Comparison of ENCODE assay signal across 9 cellular contexts in the genomic region with DNA sequence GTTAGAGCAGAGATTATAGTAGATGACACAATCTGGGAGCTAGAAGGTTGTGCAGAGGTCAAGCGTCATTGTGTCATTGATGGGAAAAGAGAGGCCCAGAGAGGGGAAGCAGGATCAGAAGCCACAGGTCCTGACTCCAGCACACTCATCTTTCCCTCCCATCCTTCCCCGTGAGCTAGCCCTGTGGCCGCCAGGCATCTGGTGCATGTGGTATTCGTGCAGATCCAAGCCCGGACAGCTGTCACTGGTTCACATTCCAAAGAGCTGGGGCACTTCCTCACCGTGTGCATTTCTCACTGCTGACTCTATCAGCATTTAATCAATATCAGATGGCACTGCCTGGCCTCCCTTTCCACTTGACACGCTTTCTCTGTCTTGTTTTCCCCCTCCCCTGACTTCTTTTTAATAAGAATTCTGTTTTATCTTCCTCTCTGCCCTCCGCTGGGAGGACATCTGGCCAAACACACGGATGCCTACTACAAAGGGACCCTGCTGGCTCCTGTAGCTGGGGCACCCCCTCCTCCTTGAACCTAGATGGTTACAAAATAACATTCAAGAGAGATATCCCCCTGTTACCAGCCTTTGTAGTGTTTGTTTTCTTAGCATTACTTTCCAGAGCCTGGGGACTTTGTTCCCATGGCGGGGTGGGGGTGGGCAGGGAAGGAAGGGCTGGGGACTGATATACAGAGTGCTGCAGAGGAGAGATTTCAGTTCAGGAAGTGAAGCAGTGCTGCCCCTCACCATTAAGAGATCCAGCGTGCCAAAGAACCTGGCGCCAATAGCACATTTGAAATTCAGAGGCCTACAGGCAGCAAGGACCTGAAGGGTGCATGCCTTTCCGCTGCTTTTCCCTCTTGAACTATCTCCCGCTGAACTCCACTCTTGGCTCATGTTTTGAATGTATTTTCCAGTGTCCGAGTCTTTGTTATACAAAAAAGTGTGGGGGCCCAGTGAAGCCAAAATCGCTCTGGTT.
A peak's percentile ranks its signal among the peaks of the same experiment; 100 is the strongest.
DNase-seq lines count a peak whose midpoint lies in the region; ATAC-seq and TF ChIP-seq lines count a peak whose summit lies in the region.
"Had no signal": no experiment of that assay in that cellular context is flagged by ENCODE, and none has a peak within 500 bp of the region (broad histone marks: within the 10 kb centered on the region; RNA-seq: fewer than 3 reads in every experiment).

No MANE protein-coding gene starts in this region.

- no peak for TF ChIP-seq POLR2A in esophagus squamous epithelium (IDR thresholded peaks at IDR 0.05)

- no peaks in the 10 kb centered on the region for H3K9me3 ChIP-seq in SJSA1 (replicated peaks)
- H3K9me3 ChIP-seq in esophagus squamous epithelium = no peaks in the 10 kb centered on the region

- peaks cover 3% of the 10 kb centered on the region for H3K27me3 Mint-ChIP-seq in glutamatergic neuron (ENCODE audit: unreplicated experiment)
- H3K27me3 Mint-ChIP-seq in activated CD8-positive, alpha-beta T cell treated with anti-CD3 and anti-CD28 coated beads, Interleukin-2, amount 10 ng/mL, durations not matched to agents 7 days and 5 days (ENCODE audit: low read depth) = peaks cover 3% of the 10 kb centered on the region

- H3K4me3 ChIP-seq in SJSA1 = no peak overlapping the region
- H3K4me3 ChIP-seq in esophagus squamous epithelium = no peak overlapping the region

- H3K4me1 Mint-ChIP-seq in glutamatergic neuron (ENCODE audit: low read depth, unreplicated experiment) = peaks cover 16% of the 10 kb centered on the region
- H3K4me1 Mint-ChIP-seq in activated CD8-positive, alpha-beta T cell treated with anti-CD3 and anti-CD28 coated beads, Interleukin-2, amount 10 ng/mL, durations not matched to agents 7 days and 5 days (ENCODE audit: low read depth) = no peaks in the 10 kb centered on the region

- 58 to 74% methylated on average over 15 to 16 of the region's 16 CpGs for WGBS in esophagus squamous epithelium, 2 donors

- peak overlapping the region; percentile 33 for H3K27ac Mint-ChIP-seq in glutamatergic neuron (ENCODE audit: unreplicated experiment)
- H3K27ac Mint-ChIP-seq in activated CD8-positive, alpha-beta T cell treated with anti-CD3 and anti-CD28 coated beads, Interleukin-2, amount 10 ng/mL, durations not matched to agents 7 days and 5 days = no peak overlapping the region
- H3K27ac Mint-ChIP-seq: stimulated activated naive CD8-positive, alpha-beta T cell treated with anti-CD3 and anti-CD28 coated beads, Interleukin-15, Interleukin-2, amounts not matched to agents 100 ng/mL and 50 ng/mL, for 24 hours had no signal

- H3K36me3 ChIP-seq in SJSA1 (no peaks in the 10 kb centered on the region), esophagus squamous epithelium (no peaks in the 10 kb centered on the region)

- CTCF ChIA-PET in activated CD8-positive, alpha-beta T cell treated with anti-CD3 and anti-CD28 coated beads, Interleukin-2, amount 10 ng/mL, durations not matched to agents 7 days and 5 days (lab: Charles Lee) = no interaction called here

- H3K27me3 ChIP-seq in SJSA1 (replicated peaks) (no peaks in the 10 kb centered on the region), esophagus squamous epithelium (no peaks in the 10 kb centered on the region)

- TF ChIP-seq CTCF in glutamatergic neuron (IDR thresholded peaks at IDR 0.05; ENCODE audit: partially characterized antibody, unreplicated experiment) = no peak
- no peak for TF ChIP-seq CTCF in esophagus squamous epithelium (IDR thresholded peaks at IDR 0.05)

- peak overlapping the region; percentile 37 for H3K4me3 Mint-ChIP-seq in glutamatergic neuron (ENCODE audit: unreplicated experiment)
- no peak overlapping the region for H3K4me3 Mint-ChIP-seq in activated CD8-positive, alpha-beta T cell treated with anti-CD3 and anti-CD28 coated beads, Interleukin-2, amount 10 ng/mL, durations not matched to agents 7 days and 5 days
- H3K4me3 Mint-ChIP-seq: stimulated activated naive CD8-positive, alpha-beta T cell treated with anti-CD3 and anti-CD28 coated beads, Interleukin-15, Interleukin-2, amounts not matched to agents 100 ng/mL and 50 ng/mL, for 24 hours had no signal

- DNase-seq in ELF-1 (ENCODE audit: low read depth, low spot score) = peak; percentile 79
- peak; percentile 97 to 98 for DNase-seq in SJSA1 (ENCODE audit: low read depth in 1 of 2, low spot score in 2 of 2)
- DNase-seq in glutamatergic neuron = peak; percentile 48
- DNase-seq in sciatic nerve (ENCODE audit: low spot score) = peak; percentile 74
- DNase-seq in activated CD8-positive, alpha-beta T cell treated with anti-CD3 and anti-CD28 coated beads, Interleukin-2, amount 10 ng/mL, durations not matched to agents 7 days and 5 days = no peak
- DNase-seq in stimulated activated CD4-positive, alpha-beta T cell treated with anti-CD3 and anti-CD28 coated beads, Interleukin-1b, Interleukin-23, amount 100 ng/mL, for 48 hours = no peak
- no peak for DNase-seq in esophagus squamous epithelium (lab: John Stamatoyannopoulos, UW)

- H3K4me1 ChIP-seq in SJSA1 (replicated peaks) (peaks cover 62% of the 10 kb centered on the region), esophagus squamous epithelium (peaks cover 0 to 15% (median 0%) of the 10 kb centered on the region in 3 donors)

- peak overlapping the region; percentile 93 for H3K27ac ChIP-seq in SJSA1
- H3K27ac ChIP-seq in esophagus squamous epithelium = peak overlapping the region in 2 of 4 donors; percentile 30 to 46

- H3K36me3 Mint-ChIP-seq in glutamatergic neuron (ENCODE audit: unreplicated experiment) = no peaks in the 10 kb centered on the region
- no peaks in the 10 kb centered on the region for H3K36me3 Mint-ChIP-seq in activated CD8-positive, alpha-beta T cell treated with anti-CD3 and anti-CD28 coated beads, Interleukin-2, amount 10 ng/mL, durations not matched to agents 7 days and 5 days (ENCODE audit: low read depth)

- POLR2A ChIA-PET in activated CD8-positive, alpha-beta T cell treated with anti-CD3 and anti-CD28 coated beads, Interleukin-2, amount 10 ng/mL, durations not matched to agents 7 days and 5 days (lab: Charles Lee) = no interaction called here

- H3K9me3 Mint-ChIP-seq in glutamatergic neuron (ENCODE audit: unreplicated experiment) = no peaks in the 10 kb centered on the region
- no peaks in the 10 kb centered on the region for H3K9me3 Mint-ChIP-seq in activated CD8-positive, alpha-beta T cell treated with anti-CD3 and anti-CD28 coated beads, Interleukin-2, amount 10 ng/mL, durations not matched to agents 7 days and 5 days (ENCODE audit: insufficient read depth)
- H3K9me3 Mint-ChIP-seq: stimulated activated naive CD8-positive, alpha-beta T cell treated with anti-CD3 and anti-CD28 coated beads, Interleukin-15, Interleukin-2, amounts not matched to agents 100 ng/mL and 50 ng/mL, for 24 hours had no signal

- intact Hi-C loops in sciatic nerve (cut with DNase I) = no loop called here
- intact Hi-C loops in esophagus squamous epithelium (cut with DNase I) = no loop called here

- peak; percentile 81 for ATAC-seq in sciatic nerve
- ATAC-seq in GM18502 (IDR thresholded peaks at IDR 0.05; ENCODE audit: poor library complexity, unreplicated experiment) = no peak
- ATAC-seq in activated CD8-positive, alpha-beta T cell treated with anti-CD3 and anti-CD28 coated beads, Interleukin-2, amount 10 ng/mL, durations not matched to agents 7 days and 5 days = no peak

Comparison
In these comparisons a context has a peak if more than half of its experiments do, and no peak if none do; other contexts are left out.
1. DNase-seq: peak in ELF-1 (single experiment), SJSA1 (2 of 2), glutamatergic neuron (single experiment) and sciatic nerve (single experiment); none in activated CD8-positive, alpha-beta T cell treated with anti-CD3 and anti-CD28 coated beads, Interleukin-2, amount 10 ng/mL, durations not matched to agents 7 days and 5 days (single experiment), stimulated activated CD4-positive, alpha-beta T cell treated with anti-CD3 and anti-CD28 coated beads, Interleukin-1b, Interleukin-23, amount 100 ng/mL, for 48 hours (single experiment) and esophagus squamous epithelium (single experiment).